8 cellular contexts compared by ENCODE assay signal in the genomic region with DNA sequence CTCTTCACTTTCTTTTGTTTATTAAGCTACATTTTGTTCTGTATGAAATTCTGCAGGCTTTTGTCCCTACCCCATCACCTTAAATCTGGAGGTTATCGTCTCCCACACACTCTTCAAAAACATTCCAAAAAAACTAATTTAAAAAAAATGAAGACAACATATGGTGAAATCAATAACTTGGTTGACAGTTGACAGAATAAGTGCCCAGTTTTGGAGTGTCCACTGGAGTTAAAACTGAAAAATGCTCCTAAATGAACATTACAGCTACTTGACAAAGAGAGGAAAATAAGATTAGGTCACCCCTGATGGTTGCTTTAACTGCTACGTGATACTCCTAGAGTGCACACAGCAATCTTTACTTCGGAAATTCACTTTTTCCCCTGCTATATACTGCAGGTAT. TPM values are rescaled to one million over a fixed set of nuclear protein-coding genes. Genes with fewer than 3 reads are reported as not detected.
DNase-seq lines count a peak whose midpoint lies in the region; ATAC-seq and TF ChIP-seq lines count a peak whose summit lies in the region.

No MANE protein-coding gene starts in this region.

- in situ Hi-C loops in Panc1 (cut with HindIII; ENCODE audit: low pct_unique_long_range_greater_than_20kb, low sequenced_read_pairs), result no loop called here

- ATAC-seq in Panc1 (no peak), HG02571 (IDR thresholded peaks at IDR 0.05; ENCODE audit: unreplicated experiment) (no peak)

- H3K27me3 ChIP-seq in Panc1 (ENCODE audit: control insufficient read depth, insufficient read depth, low read length) (no peaks in the 10 kb centered on the region), esophagus squamous epithelium (no peaks in the 10 kb centered on the region), sigmoid colon (no peaks in the 10 kb centered on the region)

- no peak for TF ChIP-seq EP300 in sigmoid colon (IDR thresholded peaks at IDR 0.05)

- CTCF ChIA-PET in Panc1 (lab: Charles Lee), result no interaction called here

- H3K4me1 ChIP-seq in Panc1 (ENCODE audit: control insufficient read depth, insufficient read depth, low read length) (peaks cover 10% of the 10 kb centered on the region), esophagus squamous epithelium (peaks cover 5 to 32% (median 10%) of the 10 kb centered on the region in 3 donors), sigmoid colon (peaks cover 0 to 30% (median 13%) of the 10 kb centered on the region in 4 donors)

- H3K36me3 ChIP-seq in Panc1 (ENCODE audit: control insufficient read depth, insufficient read depth, low read length), result no peaks in the 10 kb centered on the region; the same call in 1 of the 2 replicates
- no peaks in the 10 kb centered on the region for H3K36me3 ChIP-seq in esophagus squamous epithelium
- H3K36me3 ChIP-seq in sigmoid colon, result no peaks in the 10 kb centered on the region

- H3K27ac ChIP-seq in Panc1 (ENCODE audit: low read length) (no peak overlapping the region), esophagus squamous epithelium (no peak overlapping the region), sigmoid colon (peak overlapping the region; percentile 92 to 98 (median 94))

- DNase-seq in Panc1 (ENCODE audit: low read depth, low spot score), result no peak
- DNase-seq in esophagus squamous epithelium (lab: John Stamatoyannopoulos, UW), result no peak
- DNase-seq in sigmoid colon, result no peak
- no peak for DNase-seq in AG08395 (ENCODE audit: low spot score)
- no peak for DNase-seq in DMS153 (lab: John Stamatoyannopoulos, UW)
- DNase-seq in activated effector memory CD4-positive, alpha-beta T cell treated with Interleukin-2 at 50 U/mL for 16 hours, result no peak

- TF ChIP-seq CTCF in Panc1 (IDR thresholded peaks at IDR 0.05), result no peak
- TF ChIP-seq CTCF in esophagus squamous epithelium (IDR thresholded peaks at IDR 0.05), result no peak
- no peak for TF ChIP-seq CTCF in sigmoid colon (IDR thresholded peaks at IDR 0.05)

- H3K4me3 ChIP-seq in GM08714 (ENCODE audit: low read length) (peak overlapping the region; percentile 89), Panc1 (ENCODE audit: low read depth in 2 of 2, low read length in 2 of 2) (peak overlapping the region; percentile 65 to 84; a peak in 2 of 4 replicates), esophagus squamous epithelium (peak overlapping the region; percentile 66 to 95 (median 78)), sigmoid colon (peak overlapping the region; percentile 80 to 91 (median 84))

- no peak for TF ChIP-seq POLR2A in esophagus squamous epithelium (IDR thresholded peaks at IDR 0.05)
- no peak for TF ChIP-seq POLR2A in sigmoid colon (IDR thresholded peaks at IDR 0.05)

- intact Hi-C loops in Panc1 (cut with micrococcal nuclease; ENCODE audit: unreplicated experiment) (no loop called here), esophagus squamous epithelium (cut with DNase I) (no loop called here), sigmoid colon (cut with DNase I) (loop anchor here (5.0 kb wide), 5 partner anchors 57 to 1743 kb away; partner anchors contain the start of genes LSM6, PRMT9 and SMAD1)

- 23 to 48% methylated on average over 3 of the region's 3 CpGs for WGBS in esophagus squamous epithelium, 2 donors
- 35 to 56% methylated on average over 3 of the region's 3 CpGs for WGBS in sigmoid colon, 2 donors

- no TSS peak for BruUV-seq in Panc1 (replicated peaks; lab: Mats Ljungman, UMichigan)

- H3K9me3 ChIP-seq in Panc1 (ENCODE audit: control insufficient read depth, insufficient read depth, low read depth, low read length), result no peaks in the 10 kb centered on the region
- no peaks in the 10 kb centered on the region for H3K9me3 ChIP-seq in esophagus squamous epithelium
- H3K9me3 ChIP-seq in sigmoid colon, result no peaks in the 10 kb centered on the region

- POLR2A ChIA-PET in Panc1 (lab: Charles Lee), result no interaction called here

RNA-seq across cellular contexts. Expression of gene ZNF827, which starts 0.6 kb away (rescaled TPM):
- 6.3 TPM for total RNA-seq in Panc1 (2021; ENCODE audit: unreplicated experiment)
- 5.8 TPM for polyA plus RNA-seq in Panc1 (2012; ENCODE audit: insufficient read length)
- total RNA-seq in esophagus squamous epithelium, result 10 to 100 TPM in 1 of 4 donors, 1 to 10 TPM in 3; 5.2 to 11.0 (median 6.4) TPM
- 10 to 100 TPM; 11.3 to 37.7 (median 15.7) TPM for total RNA-seq in sigmoid colon
- polyA plus RNA-seq in sigmoid colon, result 1 to 10 TPM; 1.8 to 8.7 (median 2.1) TPM

Comparison
In these comparisons a context has a peak if more than half of its experiments do, and no peak if none do; other contexts are left out.
1. H3K27ac ChIP-seq: peak in sigmoid colon (4 of 4); none in Panc1 (single experiment) and esophagus squamous epithelium (0 of 4).
2. Peak in every context shown above with its lines, with median percentiles within 50 percentile points of each other: H3K4me3 ChIP-seq.